In the genomic region with DNA sequence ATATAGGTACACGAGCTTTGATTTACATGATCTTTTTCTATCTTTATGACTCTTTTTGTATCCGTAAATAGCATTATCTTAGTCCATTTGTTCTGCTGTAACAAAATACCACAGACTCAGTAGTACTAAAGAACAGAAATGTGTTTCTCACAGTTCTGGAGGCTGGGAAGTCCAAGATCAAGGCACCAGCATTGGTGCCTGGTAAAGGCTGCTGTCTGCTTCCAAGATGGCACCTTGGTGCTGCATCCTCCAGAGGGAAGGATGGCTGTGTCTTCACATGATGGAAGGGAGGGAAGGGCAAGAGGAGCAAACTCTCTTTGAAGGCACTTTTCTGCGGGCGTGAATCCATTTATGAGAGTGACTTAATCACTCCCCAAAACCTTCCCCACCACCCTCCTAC, we compare ENCODE assay signal across 35 cellular contexts.
"Had no signal": no experiment of that assay in that cellular context is flagged by ENCODE, and none has a peak within 500 bp of the region (broad histone marks: within the 10 kb centered on the region; RNA-seq: fewer than 3 reads in every experiment).

No MANE protein-coding gene starts in this region.

- H3K4me3 Mint-ChIP-seq: activated B cell treated with CpG ODN at 0.5 μM for 24 hours; activated CD4-positive, alpha-beta memory T cell treated with anti-CD3 and anti-CD28 coated beads, Interleukin-2, amount 10 ng/mL, durations not matched to agents 7 days and 5 days; activated CD4-positive, alpha-beta T cell treated with anti-CD3 and anti-CD28 coated beads, Interleukin-2, amount 10 ng/mL, durations not matched to agents 24 days and 14 days; activated naive CD4-positive, alpha-beta T cell treated with anti-CD3 and anti-CD28 coated beads for 36 hours; activated naive CD4-positive, alpha-beta T cell treated with anti-CD3 and anti-CD28 coated beads, Interleukin-2, amount 50 U/mL, for 24 hours; activated naive CD8-positive, alpha-beta T cell treated with anti-CD3 and anti-CD28 coated beads for 36 hours; activated naive CD8-positive, alpha-beta T cell treated with anti-CD3 and anti-CD28 coated beads, Interleukin-2, amount 50 U/mL, for 24 hours; activated T-helper 1 cell treated with anti-CD3 and anti-CD28 coated beads, Interleukin-12 subunit alpha, Interleukin-12 subunit beta, Interleukin-2, Interleukin-4 antibody, amounts not matched to agents 30 ng/mL and 10 ng/mL and 1 ng/mL, durations not matched to agents 14 hours and 24 hours and 36 hours; dendritic cell treated with granulocyte-macrophage colony-stimulating factor and Interleukin-4, amounts not matched to agents 40 ng/mL and 50 ng/mL, for 4 days; T-helper 17 cell; T-helper 2 cell treated with Interferon-gamma antibody and Interleukin-4, amounts not matched to agents 5 μg/mL and 100 μg/mL, for 36 hours had no signal

- H3K27me3 Mint-ChIP-seq: activated B cell treated with CpG ODN at 0.5 μM for 24 hours; activated CD4-positive, alpha-beta memory T cell treated with anti-CD3 and anti-CD28 coated beads, Interleukin-2, amount 10 ng/mL, durations not matched to agents 7 days and 5 days; activated CD4-positive, alpha-beta T cell treated with anti-CD3 and anti-CD28 coated beads, Interleukin-2, amount 10 ng/mL, durations not matched to agents 24 days and 14 days; activated naive CD4-positive, alpha-beta T cell treated with anti-CD3 and anti-CD28 coated beads, Interleukin-2, amount 50 U/mL, for 24 hours; activated naive CD8-positive, alpha-beta T cell treated with anti-CD3 and anti-CD28 coated beads for 36 hours; activated naive CD8-positive, alpha-beta T cell treated with anti-CD3 and anti-CD28 coated beads, Interleukin-2, amount 50 U/mL, for 24 hours; dendritic cell treated with granulocyte-macrophage colony-stimulating factor and Interleukin-4, amounts not matched to agents 40 ng/mL and 50 ng/mL, for 4 days; T-helper 17 cell had no signal

- H3K9me3 ChIP-seq: adrenal gland, body of pancreas, esophagus squamous epithelium, gastroesophageal sphincter had no signal

- H3K27ac Mint-ChIP-seq: activated B cell treated with CpG ODN at 0.5 μM for 24 hours; activated CD4-positive, alpha-beta memory T cell treated with anti-CD3 and anti-CD28 coated beads, Interleukin-2, amount 10 ng/mL, durations not matched to agents 7 days and 5 days; activated CD4-positive, alpha-beta T cell treated with anti-CD3 and anti-CD28 coated beads, Interleukin-2, amount 10 ng/mL, durations not matched to agents 24 days and 14 days; activated naive CD4-positive, alpha-beta T cell treated with anti-CD3 and anti-CD28 coated beads for 36 hours; activated naive CD4-positive, alpha-beta T cell treated with anti-CD3 and anti-CD28 coated beads, Interleukin-2, amount 50 U/mL, for 24 hours; activated naive CD8-positive, alpha-beta T cell treated with anti-CD3 and anti-CD28 coated beads for 36 hours; activated naive CD8-positive, alpha-beta T cell treated with anti-CD3 and anti-CD28 coated beads, Interleukin-2, amount 50 U/mL, for 24 hours; activated T-helper 1 cell treated with anti-CD3 and anti-CD28 coated beads, Interleukin-12 subunit alpha, Interleukin-12 subunit beta, Interleukin-2, Interleukin-4 antibody, amounts not matched to agents 30 ng/mL and 10 ng/mL and 1 ng/mL, durations not matched to agents 14 hours and 24 hours and 36 hours; activated T-helper 2 cell treated with anti-CD3 and anti-CD28 coated beads, Interferon-gamma antibody, Interleukin-2, Interleukin-4, amounts not matched to agents 10 μg/mL and 5 μg/mL and 100 μg/mL, durations not matched to agents 14 hours and 24 hours and 36 hours; dendritic cell treated with granulocyte-macrophage colony-stimulating factor and Interleukin-4, amounts not matched to agents 40 ng/mL and 50 ng/mL, for 4 days; T-helper 17 cell; T-helper 2 cell treated with Interferon-gamma antibody and Interleukin-4, amounts not matched to agents 5 μg/mL and 100 μg/mL, for 36 hours had no signal

- H3K9me3 Mint-ChIP-seq: activated CD4-positive, alpha-beta memory T cell treated with anti-CD3 and anti-CD28 coated beads, Interleukin-2, amount 10 ng/mL, durations not matched to agents 7 days and 5 days; activated naive CD4-positive, alpha-beta T cell treated with anti-CD3 and anti-CD28 coated beads for 36 hours; dendritic cell treated with granulocyte-macrophage colony-stimulating factor and Interleukin-4, amounts not matched to agents 40 ng/mL and 50 ng/mL, for 4 days had no signal

- H3K79me2 ChIP-seq: hepatocyte had no signal

- ATAC-seq: activated CD4-positive, CD25-positive, alpha-beta regulatory T cell treated with anti-CD3 and anti-CD28 coated beads, Interleukin-2, amount 50 U/mL, for 24 hours; activated naive CD8-positive, alpha-beta T cell treated with anti-CD3 and anti-CD28 coated beads, Interleukin-2, amount 50 U/mL, for 24 hours; body of pancreas; gastroesophageal sphincter; heart right ventricle; T-helper 17 cell had no signal

- H3K4me2 ChIP-seq: hepatocyte had no signal

- H3K4me1 Mint-ChIP-seq: activated B cell treated with CpG ODN at 0.5 μM for 24 hours, T-helper 17 cell had no signal

- H3K4me1 ChIP-seq: adrenal gland, body of pancreas, esophagus squamous epithelium, gastroesophageal sphincter, heart right ventricle had no signal

- H3K27ac ChIP-seq: adrenal gland, body of pancreas, cardiac muscle cell, coronary artery, dorsolateral prefrontal cortex, epithelial cell of prostate, esophagus squamous epithelium, gastroesophageal sphincter, heart right ventricle, hepatocyte, WERI-Rb-1 had no signal

- DNase-seq: activated B cell treated with CpG ODN at 0.5 μM for 24 hours; activated CD4-positive, alpha-beta memory T cell treated with anti-CD3 and anti-CD28 coated beads, Interleukin-2, amount 10 ng/mL, durations not matched to agents 7 days and 5 days; activated CD4-positive, alpha-beta T cell treated with anti-CD3 and anti-CD28 coated beads, Interleukin-2, amount 10 ng/mL, durations not matched to agents 24 days and 14 days; activated CD8-positive, alpha-beta memory T cell treated with anti-CD3 and anti-CD28 coated beads, Interleukin-2, amount 50 U/mL, for 48 hours; activated effector memory CD4-positive, alpha-beta T cell treated with anti-CD3 and anti-CD28 coated beads, Interleukin-2, amount 50 U/mL, for 16 hours; activated naive CD4-positive, alpha-beta T cell treated with anti-CD3 and anti-CD28 coated beads for 36 hours; activated naive CD8-positive, alpha-beta T cell treated with anti-CD3 and anti-CD28 coated beads for 36 hours; activated naive CD8-positive, alpha-beta T cell treated with anti-CD3 and anti-CD28 coated beads, Interleukin-2, amount 50 U/mL, for 24 hours; activated T-cell treated with anti-CD3 and anti-CD28 coated beads, Interleukin-2, amount 50 U/mL, for 48 hours; adrenal gland; amygdala; aorta; body of pancreas; central memory CD4-positive, alpha-beta T cell; cerebellar nuclear complex; dorsolateral prefrontal cortex; effector memory CD4-positive, alpha-beta T cell; esophagus squamous epithelium; foreskin melanocyte; heart right ventricle; T-helper 1 cell; T-helper 17 cell; T1000; WERI-Rb-1 had no signal

- H3K27me3 ChIP-seq: adrenal gland, body of pancreas, cardiac muscle cell, dorsolateral prefrontal cortex, esophagus squamous epithelium, gastroesophageal sphincter, heart right ventricle, hepatocyte had no signal

- H2AFZ ChIP-seq: hepatocyte had no signal
